ENCODE assay signal across 8 cellular contexts in genomic region chr15:47184405-47185221, GRCh38.
DNase-seq lines count a peak whose midpoint lies in the region; ATAC-seq and TF ChIP-seq lines count a peak whose summit lies in the region.

No MANE protein-coding gene starts in this region.

- no peaks in the 10 kb centered on the region for H3K4me1 Mint-ChIP-seq in T-helper 2 cell treated with Interferon-gamma antibody and Interleukin-4, amounts not matched to agents 5 μg/mL and 100 μg/mL, for 36 hours (ENCODE audit: low read depth)

- no peaks in the 10 kb centered on the region for H3K4me1 ChIP-seq in PC-3 (ENCODE audit: insufficient read depth, low read length)

- no peaks in the 10 kb centered on the region for H3K9me2 ChIP-seq in PC-3 (replicated peaks; ENCODE audit: low read length)

- H3K4me3 ChIP-seq in PC-3 (ENCODE audit: low read length) = peak overlapping the region; percentile 57
- H3K4me3 ChIP-seq in fibroblast of the aortic adventitia (ENCODE audit: low read depth, low read length) = peak overlapping the region; percentile 39

- in situ Hi-C loops in KBM-7 (cut with MboI; ENCODE audit: low pct_unique_long_range_greater_than_20kb, low sequenced_read_pairs) = no loop called here

- H3K36me3 ChIP-seq in PC-3 (ENCODE audit: low read depth, low read length) = no peaks in the 10 kb centered on the region

- TF ChIP-seq CTCF in PC-3 (conservative IDR thresholded peaks at IDR 0.05; ENCODE audit: low read depth, low read length) (no peak), fibroblast of the aortic adventitia (IDR thresholded peaks at IDR 0.05; ENCODE audit: insufficient read depth, low read length) (no peak)

- peaks cover 42% of the 10 kb centered on the region for H3K27me3 Mint-ChIP-seq in T-helper 2 cell treated with Interferon-gamma antibody and Interleukin-4, amounts not matched to agents 5 μg/mL and 100 μg/mL, for 36 hours (ENCODE audit: low read depth)

- no peaks in the 10 kb centered on the region for H3F3A ChIP-seq in PC-3 (ENCODE audit: low read length, unreplicated experiment)

- H3K27ac Mint-ChIP-seq in T-helper 2 cell treated with Interferon-gamma antibody and Interleukin-4, amounts not matched to agents 5 μg/mL and 100 μg/mL, for 36 hours = no peak overlapping the region

- H3K36me3 Mint-ChIP-seq in T-helper 2 cell treated with Interferon-gamma antibody and Interleukin-4, amounts not matched to agents 5 μg/mL and 100 μg/mL, for 36 hours (ENCODE audit: low read depth) = no peaks in the 10 kb centered on the region

- H4K20me1 ChIP-seq in PC-3 (ENCODE audit: low read length) = no peaks in the 10 kb centered on the region

- no peak overlapping the region for H3K9ac ChIP-seq in PC-3 (ENCODE audit: low read length)

- H3K9me3 Mint-ChIP-seq in T-helper 2 cell treated with Interferon-gamma antibody and Interleukin-4, amounts not matched to agents 5 μg/mL and 100 μg/mL, for 36 hours = no peaks in the 10 kb centered on the region

- H3K27me3 ChIP-seq in PC-3 (ENCODE audit: low read length) = peaks cover 44% of the 10 kb centered on the region

- ATAC-seq in PC-3 (peak; percentile 49), HG03039 (IDR thresholded peaks at IDR 0.05; ENCODE audit: unreplicated experiment) (no peak)

- no peak for DNase-seq in T-helper 2 cell treated with Interferon-gamma antibody and Interleukin-4, amounts not matched to agents 5 μg/mL and 100 μg/mL, for 36 hours (ENCODE audit: low spot score)
- DNase-seq in T-helper 2 cell (no peak), PC-3 (no peak), fibroblast of the aortic adventitia (ENCODE audit: low read depth) (no peak), occipital lobe (lab: John Stamatoyannopoulos, UW) (peak; percentile 39), NCI-H1048 (lab: John Stamatoyannopoulos, UW) (no peak), KBM-7 (no peak)

- H3K27ac ChIP-seq in PC-3 (ENCODE audit: low read length) = no peak overlapping the region

- intact Hi-C loops in PC-3 (cut with micrococcal nuclease) = loop anchor here (10.0 kb wide), 1 partner anchor 1470 kb away; no protein-coding TSS in a partner anchor

- CTCF ChIA-PET in PC-3 (lab: Charles Lee) = interaction anchor here (0.8 kb wide), 1 partner anchor 1101 kb away, joined by 3 read pairs; no protein-coding TSS in a partner anchor

- H3K4me3 Mint-ChIP-seq in T-helper 2 cell treated with Interferon-gamma antibody and Interleukin-4, amounts not matched to agents 5 μg/mL and 100 μg/mL, for 36 hours = peak overlapping the region; percentile 45

- H3K4me2 ChIP-seq in PC-3 (ENCODE audit: low read length) = peak overlapping the region; percentile 86

- peak overlapping the region; percentile 75 for H2AFZ ChIP-seq in PC-3 (ENCODE audit: low read length)

- BruUV-seq in PC-3 (replicated peaks; lab: Mats Ljungman, UMichigan) = no TSS peak

- no peaks in the 10 kb centered on the region for H3K9me3 ChIP-seq in PC-3 (ENCODE audit: low read length)

- POLR2A ChIA-PET in PC-3 (lab: Charles Lee; ENCODE audit: unreplicated experiment) = no interaction called here

- no peaks in the 10 kb centered on the region for H3K79me2 ChIP-seq in PC-3 (ENCODE audit: low read length)
